Comparison of ENCODE assay signal across 11 cellular contexts in the genomic region with DNA sequence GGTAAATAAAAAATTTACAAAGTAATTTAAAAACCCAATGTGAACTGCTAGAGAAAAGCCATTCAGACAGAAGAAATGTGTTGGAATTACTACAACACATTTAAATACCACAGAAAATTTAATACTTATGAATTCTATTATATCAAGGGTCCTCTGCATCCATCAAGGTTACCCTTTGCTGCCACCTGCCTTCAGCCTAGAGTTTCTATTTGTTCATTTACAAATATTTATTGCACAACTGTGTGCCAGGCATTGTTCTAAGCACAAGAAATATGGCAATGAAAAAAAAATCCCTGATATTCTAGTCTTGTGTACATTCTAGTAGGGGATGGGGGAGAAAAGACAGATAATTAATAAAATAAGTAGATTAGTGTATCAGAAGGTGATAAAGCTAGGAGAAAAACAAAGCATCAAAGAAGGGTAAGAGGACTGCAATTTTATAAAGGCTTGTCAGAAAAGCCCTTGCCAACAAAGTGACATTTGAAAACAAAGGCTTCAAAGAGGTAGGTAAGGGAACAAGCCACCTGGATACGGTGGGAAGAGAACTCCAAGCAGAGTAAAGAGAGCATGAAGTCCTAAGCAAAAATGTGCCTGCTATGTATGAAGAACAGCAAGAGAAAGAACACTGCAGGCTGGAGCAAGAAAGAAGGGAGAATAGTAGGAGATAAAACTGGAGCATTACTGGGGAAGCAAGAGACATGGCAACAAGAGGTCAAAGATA. TPM values are rescaled to one million over a fixed set of nuclear protein-coding genes. Genes with fewer than 3 reads are reported as not detected.
DNase-seq lines count a peak whose midpoint lies in the region; ATAC-seq and TF ChIP-seq lines count a peak whose summit lies in the region.
"Had no signal": no experiment of that assay in that cellular context is flagged by ENCODE, and none has a peak within 500 bp of the region (broad histone marks: within the 10 kb centered on the region; RNA-seq: fewer than 3 reads in every experiment).

No MANE protein-coding gene starts in this region.

- H3K27me3 ChIP-seq in breast epithelium: no peaks in the 10 kb centered on the region
- no peaks in the 10 kb centered on the region for H3K27me3 ChIP-seq in OCI-LY3 (ENCODE audit: low read depth, low read length)
- H3K27me3 ChIP-seq in upper lobe of right lung: no peaks in the 10 kb centered on the region
- H3K27me3 ChIP-seq in ascending aorta: no peaks in the 10 kb centered on the region
- H3K27me3 ChIP-seq: right atrium auricular region had no signal

- no peak overlapping the region for H2AFZ ChIP-seq in OCI-LY3 (ENCODE audit: low read depth, low read length)

- no TSS peak for BruUV-seq in MCF 10A (replicated peaks; lab: Mats Ljungman, UMichigan)

- H3K9me3 ChIP-seq in breast epithelium: no peaks in the 10 kb centered on the region
- no peaks in the 10 kb centered on the region for H3K9me3 ChIP-seq in OCI-LY3 (ENCODE audit: insufficient read depth, low read length)
- no peaks in the 10 kb centered on the region for H3K9me3 ChIP-seq in upper lobe of right lung
- H3K9me3 ChIP-seq in ascending aorta: no peaks in the 10 kb centered on the region
- H3K9me3 ChIP-seq: right atrium auricular region had no signal

- no peak overlapping the region for H3K4me3 Mint-ChIP-seq in MCF 10A (ENCODE audit: unreplicated experiment)

- H3K4me3 ChIP-seq in breast epithelium (no peak overlapping the region), OCI-LY3 (ENCODE audit: low read length) (no peak overlapping the region), epithelial cell of proximal tubule (ENCODE audit: low read depth, low read length) (no peak overlapping the region), upper lobe of right lung (no peak overlapping the region), ascending aorta (no peak overlapping the region)
- H3K4me3 ChIP-seq: right atrium auricular region had no signal

- POLR2A ChIA-PET in MCF 10A (lab: Yijun Ruan, JAX): interaction anchor here (1.0 kb wide), 1 partner anchor 11 kb away, joined by 3 read pairs; no protein-coding TSS in a partner anchor

- no peaks in the 10 kb centered on the region for H3K4me1 ChIP-seq in breast epithelium
- 0 out of 2 replicates have a peak, but pooled peaks cover 5% of the 10 kb centered on the region for H3K4me1 ChIP-seq in OCI-LY3 (ENCODE audit: low read length)
- no peaks in the 10 kb centered on the region for H3K4me1 ChIP-seq in upper lobe of right lung
- no peaks in the 10 kb centered on the region for H3K4me1 ChIP-seq in ascending aorta
- H3K4me1 ChIP-seq: right atrium auricular region had no signal

- no peaks in the 10 kb centered on the region for H4K20me1 ChIP-seq in OCI-LY3 (ENCODE audit: insufficient read depth, low read length)

- no peak overlapping the region for H3K4me2 ChIP-seq in OCI-LY3 (ENCODE audit: low read length)

- intact Hi-C loops in MCF 10A (cut with micrococcal nuclease): no loop called here
- intact Hi-C loops in breast epithelium (cut with DNase I; ENCODE audit: low total_unique reads): no loop called here
- intact Hi-C loops in upper lobe of right lung (cut with DNase I): no loop called here
- intact Hi-C loops in ascending aorta (cut with DNase I): no loop called here

- no peaks in the 10 kb centered on the region for H3K27me3 Mint-ChIP-seq in MCF 10A (ENCODE audit: insufficient read depth, unreplicated experiment)

- H3K27ac Mint-ChIP-seq in MCF 10A (ENCODE audit: low read depth, unreplicated experiment): peak overlapping the region; percentile 44

- TF ChIP-seq POLR2A in breast epithelium (IDR thresholded peaks at IDR 0.05): no peak

- peaks cover 5% of the 10 kb centered on the region for H3K4me1 Mint-ChIP-seq in MCF 10A (ENCODE audit: insufficient read depth, unreplicated experiment)

- peaks cover 100% of the 10 kb centered on the region for H3K36me3 Mint-ChIP-seq in MCF 10A (ENCODE audit: insufficient read depth, unreplicated experiment)

- H3K9ac ChIP-seq in OCI-LY3 (ENCODE audit: low read length): no peak overlapping the region

- ATAC-seq in upper lobe of right lung (peak; percentile 50), GM18498 (IDR thresholded peaks at IDR 0.05; ENCODE audit: unreplicated experiment) (no peak)

- peaks cover 4% of the 10 kb centered on the region; the same call in 1 of the 2 replicates for H3K79me2 ChIP-seq in OCI-LY3 (ENCODE audit: low read length)

- CTCF ChIA-PET in MCF 10A (lab: Yijun Ruan, JAX): interaction anchor here (0.6 to 0.7 kb wide), 2 partner anchors 120 to 668 kb away, joined by 3 read pairs; no protein-coding TSS in a partner anchor

- peak; percentile 43 for DNase-seq in MCF 10A (ENCODE audit: unreplicated experiment)
- DNase-seq in breast epithelium (ENCODE audit: low spot score in 2 of 2): no peak
- DNase-seq in epithelial cell of proximal tubule (ENCODE audit: low read depth): no peak
- DNase-seq in upper lobe of right lung: no peak
- no peak for DNase-seq in ascending aorta (ENCODE audit: low spot score in 2 of 2)
- DNase-seq in UCSD-AML1 (lab: John Stamatoyannopoulos, UW; ENCODE audit: unreplicated experiment): no peak
- DNase-seq: amniotic stem cell, NCI-H187 had no signal

- H3K36me3 ChIP-seq in breast epithelium (peaks cover 16% of the 10 kb centered on the region), OCI-LY3 (replicated peaks; ENCODE audit: low read depth, low read length) (peaks cover 74% of the 10 kb centered on the region), upper lobe of right lung (peaks cover 100% of the 10 kb centered on the region), ascending aorta (peaks cover 66 to 99% of the 10 kb centered on the region in 2 donors)

- no peaks in the 10 kb centered on the region for H3K9me3 Mint-ChIP-seq in MCF 10A (ENCODE audit: unreplicated experiment)

- TF ChIP-seq CTCF in MCF 10A (IDR thresholded peaks at IDR 0.05; ENCODE audit: unreplicated experiment): peak; percentile 44
- no peak for TF ChIP-seq CTCF in breast epithelium (IDR thresholded peaks at IDR 0.05)
- peak; percentile 12; the same call in 1 of the 2 replicates for TF ChIP-seq CTCF in OCI-LY3 (IDR thresholded peaks at IDR 0.05; ENCODE audit: low read depth, low read length)
- peak; percentile 52 for TF ChIP-seq CTCF in epithelial cell of proximal tubule (conservative IDR thresholded peaks at IDR 0.05; ENCODE audit: low read depth, low read length)
- no peak for TF ChIP-seq CTCF in upper lobe of right lung (IDR thresholded peaks at IDR 0.05)
- TF ChIP-seq CTCF in ascending aorta (IDR thresholded peaks at IDR 0.05): no peak

- H3K27ac ChIP-seq in breast epithelium: no peak overlapping the region
- no peak overlapping the region for H3K27ac ChIP-seq in OCI-LY3 (ENCODE audit: low read length)
- H3K27ac ChIP-seq in upper lobe of right lung: no peak overlapping the region
- no peak overlapping the region for H3K27ac ChIP-seq in ascending aorta
- H3K27ac ChIP-seq: right atrium auricular region had no signal

RNA-seq across cellular contexts. Expression of gene SLC6A13, which starts 59.1 kb away (rescaled TPM):
- total RNA-seq in MCF 10A (2022): 0.72 and 1.3 TPM in 2 replicates
- total RNA-seq in breast epithelium: 1 to 10 TPM in 1 of 3 donors, not detected in 2; 1.3 TPM
- total RNA-seq in epithelial cell of proximal tubule: 0.22 TPM in 1 of 2 replicates, not detected in the other
- total RNA-seq in upper lobe of right lung: 3.9 TPM
- total RNA-seq in ascending aorta: not detected

Comparison
In these comparisons a context has a peak if more than half of its experiments do, and no peak if none do; other contexts are left out.
1. CTCF ChIP-seq: peak in MCF 10A (single experiment), OCI-LY3 (single experiment) and epithelial cell of proximal tubule (single experiment); none in breast epithelium (0 of 3), upper lobe of right lung (single experiment) and ascending aorta (0 of 3).